Comparison of ENCODE assay signal across 16 cellular contexts in genomic region chr22:23098718-23099524, GRCh38. TPM values are rescaled to one million over a fixed set of nuclear protein-coding genes. Genes with fewer than 3 reads are reported as not detected.
DNase-seq lines count a peak whose midpoint lies in the region; ATAC-seq and TF ChIP-seq lines count a peak whose summit lies in the region.
"Had no signal": no experiment of that assay in that cellular context is flagged by ENCODE, and none has a peak within 500 bp of the region (broad histone marks: within the 10 kb centered on the region; RNA-seq: fewer than 3 reads in every experiment).

No MANE protein-coding gene starts in this region.

- TF ChIP-seq CTCF in heart left ventricle (IDR thresholded peaks at IDR 0.05) = no peak
- no peak for TF ChIP-seq CTCF in ovary (IDR thresholded peaks at IDR 0.05)
- TF ChIP-seq CTCF in uterus (IDR thresholded peaks at IDR 0.05) = no peak

- intact Hi-C loops in heart left ventricle (cut with DNase I) (no loop called here), ovary (cut with DNase I) (loop anchor here in 1 of 4 donors (1.0 kb wide), 1 partner anchor 42 kb away; no protein-coding TSS in a partner anchor), uterus (cut with DNase I; ENCODE audit: low total_unique reads) (no loop called here)

- ATAC-seq in heart left ventricle = peak; percentile 90 to 99 (median 95)
- ATAC-seq in HG03175 (IDR thresholded peaks at IDR 0.05; ENCODE audit: unreplicated experiment) = no peak
- ATAC-seq: PC-3; stimulated activated naive B cell treated with anti-CD40 and anti-IgM and Interleukin-4, amounts not matched to agents 10 μg/mL and 1 μg/mL and 100 μg/mL, for 72 hours had no signal

- H3K27me3 ChIP-seq in heart left ventricle = no peaks in the 10 kb centered on the region
- no peaks in the 10 kb centered on the region for H3K27me3 ChIP-seq in ovary
- H3K27me3 ChIP-seq in uterus = no peaks in the 10 kb centered on the region
- H3K27me3 ChIP-seq: MG63 had no signal

- TF ChIP-seq EP300 in ovary (IDR thresholded peaks at IDR 0.05) = no peak

- H3K4me1 ChIP-seq in heart left ventricle = peaks cover 0 to 29% (median 18%) of the 10 kb centered on the region in 12 donors
- H3K4me1 ChIP-seq in ovary (ENCODE audit: insufficient read depth) = peaks cover 33% of the 10 kb centered on the region
- peaks cover 0 to 18% of the 10 kb centered on the region in 2 donors for H3K4me1 ChIP-seq in uterus

- peak overlapping the region in 10 of 12 donors; percentile 15 to 84 (median 51) for H3K27ac ChIP-seq in heart left ventricle
- H3K27ac ChIP-seq in ovary = peak overlapping the region; percentile 81 to 93
- H3K27ac ChIP-seq in uterus = peak overlapping the region; percentile 74 to 75
- H3K27ac ChIP-seq: lower lobe of right lung had no signal

- 40 to 57% (median 49%) methylated on average over 19 to 28 of the region's 28 CpGs for WGBS in heart left ventricle, 4 donors
- WGBS in ovary, 3 donors = 8 to 10% (median 8%) methylated on average over 27 to 28 of the region's 28 CpGs

- H3K36me3 ChIP-seq in heart left ventricle = no peaks in the 10 kb centered on the region
- H3K36me3 ChIP-seq in ovary = no peaks in the 10 kb centered on the region
- no peaks in the 10 kb centered on the region for H3K36me3 ChIP-seq in uterus
- H3K36me3 ChIP-seq: lower lobe of right lung, MG63 had no signal

- H3K4me3 ChIP-seq in heart left ventricle (no peak overlapping the region), ovary (no peak overlapping the region), uterus (no peak overlapping the region)
- H3K4me3 ChIP-seq: lower lobe of right lung, MG63 had no signal

- TF ChIP-seq POLR2A in heart left ventricle (IDR thresholded peaks at IDR 0.05) (no peak), ovary (IDR thresholded peaks at IDR 0.05) (no peak), uterus (IDR thresholded peaks at IDR 0.05) (no peak)

- peak; percentile 11 for DNase-seq in astrocyte of the hippocampus (ENCODE audit: low read depth, low spot score)
- peak in 4 of 5 donors; percentile 25 to 78 (median 68) for DNase-seq in heart left ventricle
- peak; percentile 78 to 95 (median 92) for DNase-seq in ovary
- peak; percentile 37 to 57 for DNase-seq in uterus
- no peak for DNase-seq in stimulated activated CD4-positive, alpha-beta T cell treated with anti-CD3 and anti-CD28 coated beads, Interleukin-4, amount 100 ng/mL, for 1 hour
- DNase-seq in NCI-H1092 treated with DMSO at 0.1 percent for 48 hours (lab: John Stamatoyannopoulos, UW) = no peak
- DNase-seq: activated CD4-positive, alpha-beta T cell treated with anti-CD3 and anti-CD28 coated beads, Interleukin-2, amount 10 ng/mL, durations not matched to agents 24 days and 14 days; activated T-cell treated with anti-CD3 and anti-CD28 coated beads, Interleukin-2, amount 50 U/mL, for 24 hours; amniotic stem cell; HCEC 1CT; lower lobe of right lung; MG63; NCI-H2227 treated with DMSO at 0.1 percent for 48 hours; PC-3; stimulated activated naive B cell treated with anti-CD40 and anti-IgM and Interleukin-4, amounts not matched to agents 10 μg/mL and 1 μg/mL and 100 μg/mL, for 72 hours had no signal

- H3K9me3 ChIP-seq in heart left ventricle = no peaks in the 10 kb centered on the region
- no peaks in the 10 kb centered on the region for H3K9me3 ChIP-seq in ovary
- H3K9me3 ChIP-seq in uterus = no peaks in the 10 kb centered on the region
- H3K9me3 ChIP-seq: lower lobe of right lung, MG63 had no signal

RNA-seq across cellular contexts. Expression of gene GNAZ, which starts 28.6 kb away (rescaled TPM):
- total RNA-seq in heart left ventricle = 10 to 100 TPM in 1 of 9 donors, 1 to 10 TPM in 8; 1.8 to 13.9 (median 2.6) TPM
- 1 to 10 TPM; 1.1 to 1.9 TPM for polyA plus RNA-seq in heart left ventricle
- 10 to 100 TPM; 11.1 to 40.8 (median 19.9) TPM for total RNA-seq in ovary
- 1 to 10 TPM; 7.2 to 8.7 TPM for polyA plus RNA-seq in ovary
- 10 to 100 TPM in 2 of 4 donors, 1 to 10 TPM in 2; 5.6 to 21.6 (median 12.1) TPM for total RNA-seq in uterus

RNA-seq across cellular contexts. Expression of gene RSPH14, which starts 42.9 kb away (rescaled TPM):
- total RNA-seq in heart left ventricle (not detected), ovary (1 to 10 TPM; 1.4 to 4.6 (median 3.2) TPM), uterus (1 to 10 TPM in 2 of 4 donors, not detected in 2; 1.9 to 3.1 TPM)
- polyA plus RNA-seq in heart left ventricle (not detected), ovary (1 to 10 TPM; 1.4 to 2.0 TPM)
- total RNA-seq: activated CD4-positive, alpha-beta T cell treated with anti-CD3 and anti-CD28 coated beads, Interleukin-2, amount 10 ng/mL, durations not matched to agents 24 days and 14 days had no signal

RNA-seq across cellular contexts. Expression of gene RAB36, which starts 46.4 kb away (rescaled TPM):
- total RNA-seq in heart left ventricle (1 to 10 TPM in 2 of 9 donors, under 1 TPM in 7; 0.25 to 3.2 (median 0.54) TPM), ovary (10 to 100 TPM in 3 of 7 donors, 1 to 10 TPM in 4; 3.9 to 18.7 (median 9.0) TPM), uterus (10 to 100 TPM in 3 of 4 donors, 1 to 10 TPM in 1; 8.8 to 28.7 (median 14.7) TPM)
- polyA plus RNA-seq in heart left ventricle (under 1 TPM; 0.11 to 0.55 TPM), ovary (1 to 10 TPM; 4.0 to 5.1 TPM)
- total RNA-seq: activated CD4-positive, alpha-beta T cell treated with anti-CD3 and anti-CD28 coated beads, Interleukin-2, amount 10 ng/mL, durations not matched to agents 24 days and 14 days had no signal

Comparison
In these comparisons a context has a peak if more than half of its experiments do, and no peak if none do; other contexts are left out.
1. DNase-seq: peak in astrocyte of the hippocampus (single experiment), heart left ventricle (4 of 5), ovary (5 of 5) and uterus (2 of 2); none in stimulated activated CD4-positive, alpha-beta T cell treated with anti-CD3 and anti-CD28 coated beads, Interleukin-4, amount 100 ng/mL, for 1 hour (single experiment) and NCI-H1092 treated with DMSO at 0.1 percent for 48 hours (single experiment).
2. Peak in every context shown above with its lines, with median percentiles within 50 percentile points of each other: H3K27ac ChIP-seq.